In the genomic region with DNA sequence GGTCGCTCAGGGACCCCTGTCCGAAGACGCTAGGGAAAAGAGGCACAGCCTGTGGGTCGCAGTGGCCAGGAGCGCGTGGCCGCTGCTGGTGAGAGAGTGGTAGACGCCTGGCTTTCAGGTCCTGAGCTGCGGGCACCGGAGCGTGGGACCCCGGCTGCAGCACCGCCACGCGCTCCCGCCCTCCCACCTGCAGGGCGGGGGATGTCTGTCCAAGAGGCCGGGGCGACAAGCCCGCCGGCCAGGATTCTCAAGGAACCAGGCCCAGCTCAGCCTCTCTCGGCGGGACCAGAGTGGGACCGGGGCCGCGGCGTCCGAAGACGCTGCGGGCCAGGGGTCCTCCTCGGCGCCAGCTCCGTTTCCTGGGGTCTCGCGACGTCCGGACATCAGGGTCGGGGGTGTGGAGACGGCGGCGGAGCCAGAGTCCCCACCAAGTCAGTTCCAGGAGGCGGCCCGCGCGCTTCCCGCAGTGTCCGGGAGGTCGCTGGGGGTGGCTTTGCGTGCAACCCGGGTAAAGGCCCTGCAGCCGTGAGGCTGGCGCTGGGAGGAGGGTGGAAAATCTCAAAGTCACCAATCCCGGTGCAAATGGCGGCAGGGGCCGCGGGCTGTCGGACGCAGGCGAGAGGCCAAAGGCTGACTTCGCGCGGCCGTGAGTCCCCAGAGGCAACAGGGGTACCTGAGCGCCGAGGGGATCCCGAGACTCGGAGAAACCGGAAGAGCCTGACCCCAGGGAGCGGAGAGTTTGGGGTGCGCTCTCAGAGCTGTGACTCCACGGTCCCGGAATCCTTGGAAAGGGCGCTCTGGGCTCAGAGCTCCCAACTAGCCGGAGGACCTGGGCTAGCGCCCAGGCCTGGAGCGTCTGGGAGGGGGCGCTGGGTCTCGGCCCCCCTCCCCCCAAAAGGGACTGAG, we compare ENCODE assay signal across 1 cellular context.
TF ChIP-seq lines count a peak whose summit lies in the region.

No MANE protein-coding gene starts in this region.

TF ChIP-seq in A549, 52 proteins besides CTCF, POLR2A, EP300 and RAD21:
- TF ChIP-seq NFE2L2 (conservative IDR thresholded peaks at IDR 0.05; ENCODE audit: low read length) (no peak), CBX8 (IDR thresholded peaks at IDR 0.05) (no peak), ZSCAN20 (CRISPR knock-in tag; IDR thresholded peaks at IDR 0.05) (no peak), HDAC2 (IDR thresholded peaks at IDR 0.05) (no peak), RARB (CRISPR knock-in tag; IDR thresholded peaks at IDR 0.05) (no peak), ZC3H11A (IDR thresholded peaks at IDR 0.05) (no peak), NR3C1 (IDR thresholded peaks at IDR 0.05) (no peak), MAZ (IDR thresholded peaks at IDR 0.05; ENCODE audit: borderline replicate concordance, low read depth, low read length) (no peak), HOXB13 (CRISPR knock-in tag; IDR thresholded peaks at IDR 0.05; ENCODE audit: low read depth) (no peak), HEYL (CRISPR knock-in tag; IDR thresholded peaks at IDR 0.05) (no peak), FOSB (CRISPR knock-in tag; IDR thresholded peaks at IDR 0.05) (no peak), RNF2 (IDR thresholded peaks at IDR 0.05; ENCODE audit: borderline replicate concordance, low read depth) (no peak), ZNF302 (CRISPR knock-in tag; IDR thresholded peaks at IDR 0.05) (no peak), KDM5A (IDR thresholded peaks at IDR 0.05) (no peak)
- TF ChIP-seq, protein P1, sequence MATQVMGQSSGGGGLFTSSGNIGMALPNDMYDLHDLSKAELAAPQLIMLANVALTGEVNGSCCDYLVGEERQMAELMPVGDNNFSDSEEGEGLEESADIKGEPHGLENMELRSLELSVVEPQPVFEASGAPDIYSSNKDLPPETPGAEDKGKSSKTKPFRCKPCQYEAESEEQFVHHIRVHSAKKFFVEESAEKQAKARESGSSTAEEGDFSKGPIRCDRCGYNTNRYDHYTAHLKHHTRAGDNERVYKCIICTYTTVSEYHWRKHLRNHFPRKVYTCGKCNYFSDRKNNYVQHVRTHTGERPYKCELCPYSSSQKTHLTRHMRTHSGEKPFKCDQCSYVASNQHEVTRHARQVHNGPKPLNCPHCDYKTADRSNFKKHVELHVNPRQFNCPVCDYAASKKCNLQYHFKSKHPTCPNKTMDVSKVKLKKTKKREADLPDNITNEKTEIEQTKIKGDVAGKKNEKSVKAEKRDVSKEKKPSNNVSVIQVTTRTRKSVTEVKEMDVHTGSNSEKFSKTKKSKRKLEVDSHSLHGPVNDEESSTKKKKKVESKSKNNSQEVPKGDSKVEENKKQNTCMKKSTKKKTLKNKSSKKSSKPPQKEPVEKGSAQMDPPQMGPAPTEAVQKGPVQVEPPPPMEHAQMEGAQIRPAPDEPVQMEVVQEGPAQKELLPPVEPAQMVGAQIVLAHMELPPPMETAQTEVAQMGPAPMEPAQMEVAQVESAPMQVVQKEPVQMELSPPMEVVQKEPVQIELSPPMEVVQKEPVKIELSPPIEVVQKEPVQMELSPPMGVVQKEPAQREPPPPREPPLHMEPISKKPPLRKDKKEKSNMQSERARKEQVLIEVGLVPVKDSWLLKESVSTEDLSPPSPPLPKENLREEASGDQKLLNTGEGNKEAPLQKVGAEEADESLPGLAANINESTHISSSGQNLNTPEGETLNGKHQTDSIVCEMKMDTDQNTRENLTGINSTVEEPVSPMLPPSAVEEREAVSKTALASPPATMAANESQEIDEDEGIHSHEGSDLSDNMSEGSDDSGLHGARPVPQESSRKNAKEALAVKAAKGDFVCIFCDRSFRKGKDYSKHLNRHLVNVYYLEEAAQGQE (IDR thresholded peaks at IDR 0.05), result no peak
- TF ChIP-seq, protein P2, sequence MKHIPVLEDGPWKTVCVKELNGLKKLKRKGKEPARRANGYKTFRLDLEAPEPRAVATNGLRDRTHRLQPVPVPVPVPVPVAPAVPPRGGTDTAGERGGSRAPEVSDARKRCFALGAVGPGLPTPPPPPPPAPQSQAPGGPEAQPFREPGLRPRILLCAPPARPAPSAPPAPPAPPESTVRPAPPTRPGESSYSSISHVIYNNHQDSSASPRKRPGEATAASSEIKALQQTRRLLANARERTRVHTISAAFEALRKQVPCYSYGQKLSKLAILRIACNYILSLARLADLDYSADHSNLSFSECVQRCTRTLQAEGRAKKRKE (CRISPR knock-in tag; IDR thresholded peaks at IDR 0.05; ENCODE audit: low read depth), result no peak
